11 cellular contexts compared by ENCODE assay signal in genomic region chr1:229370601-229371021, GRCh38. TPM values are rescaled to one million over a fixed set of nuclear protein-coding genes. Genes with fewer than 3 reads are reported as not detected.
A peak's percentile ranks its signal among the peaks of the same experiment; 100 is the strongest.
DNase-seq lines count a peak whose midpoint lies in the region; ATAC-seq and TF ChIP-seq lines count a peak whose summit lies in the region.
"Had no signal": no experiment of that assay in that cellular context is flagged by ENCODE, and none has a peak within 500 bp of the region (broad histone marks: within the 10 kb centered on the region; RNA-seq: fewer than 3 reads in every experiment).

No MANE protein-coding gene starts in this region.

- H3K9me3 ChIP-seq in Karpas-422 (ENCODE audit: low read length): no peaks in the 10 kb centered on the region
- no peaks in the 10 kb centered on the region for H3K9me3 ChIP-seq in OCI-LY1 (ENCODE audit: low read length)

- no peak for ATAC-seq in activated T-cell treated with anti-CD3 and anti-CD28 coated beads, Interleukin-2, amount 50 U/mL, for 4 hours

- H3K4me2 ChIP-seq in Karpas-422 (ENCODE audit: low read depth, low read length, poor library complexity, severe bottlenecking) (peak overlapping the region; percentile 70), OCI-LY1 (ENCODE audit: low read length) (peak overlapping the region; percentile 35; the same call in 1 of the 2 replicates)

- no peak overlapping the region for H2AFZ ChIP-seq in Karpas-422 (ENCODE audit: low read length)
- no peak overlapping the region for H2AFZ ChIP-seq in OCI-LY1 (ENCODE audit: low read length)

- H3K4me1 Mint-ChIP-seq in activated T-cell treated with anti-CD3 and anti-CD28 coated beads, Interleukin-2, amount 50 U/mL, for 4 hours (ENCODE audit: low read depth): no peaks in the 10 kb centered on the region

- peaks cover 5% of the 10 kb centered on the region for H3K27me3 Mint-ChIP-seq in activated T-cell treated with anti-CD3 and anti-CD28 coated beads, Interleukin-2, amount 50 U/mL, for 4 hours (ENCODE audit: low read depth)

- no peaks in the 10 kb centered on the region for H3F3A ChIP-seq in OCI-LY1 (ENCODE audit: insufficient read depth, low read length)

- H3K27ac ChIP-seq in Karpas-422 (ENCODE audit: low read length) (peak overlapping the region; percentile 53), OCI-LY1 (ENCODE audit: low read depth, low read length, poor library complexity, severe bottlenecking) (no peak overlapping the region)

- TF ChIP-seq CTCF in OCI-LY1 (IDR thresholded peaks at IDR 0.05; ENCODE audit: low read length): no peak

- DNase-seq in GDM1 (lab: John Stamatoyannopoulos, UW) (peak; percentile 10), Karpas-422 (peak; percentile 97), medulla oblongata (ENCODE audit: extremely low spot score) (peak; percentile 4), DMS53 (lab: John Stamatoyannopoulos, UW) (no peak), SIG-M5 (lab: John Stamatoyannopoulos, UW) (no peak)
- DNase-seq in central memory CD4-positive, alpha-beta T cell: no peak
- no peak for DNase-seq in activated T-cell treated with anti-CD3 and anti-CD28 coated beads, Interleukin-2, amount 50 U/mL, for 4 hours
- DNase-seq: foreskin melanocyte; IMR-90; stimulated activated CD4-positive, alpha-beta T cell treated with anti-CD3 and anti-CD28 coated beads, Interleukin-12 subunit alpha, Interleukin-12 subunit beta, amount 100 ng/mL, for 4 hours had no signal

- no peaks in the 10 kb centered on the region for H3K79me2 ChIP-seq in Karpas-422 (ENCODE audit: low read length)
- H3K79me2 ChIP-seq in OCI-LY1 (ENCODE audit: insufficient read depth, low read length): no peaks in the 10 kb centered on the region

- H3K4me3 ChIP-seq in Karpas-422 (ENCODE audit: low read length): peak overlapping the region; percentile 45
- H3K4me3 ChIP-seq in OCI-LY1 (ENCODE audit: low read depth, low read length, poor library complexity, severe bottlenecking): peak overlapping the region; percentile 7

- no peaks in the 10 kb centered on the region for H3K9me2 ChIP-seq in Karpas-422 (replicated peaks; ENCODE audit: insufficient read depth, low read length)
- no peaks in the 10 kb centered on the region for H3K9me2 ChIP-seq in OCI-LY1 (ENCODE audit: low read depth, low read length)

- H3K36me3 ChIP-seq in Karpas-422 (ENCODE audit: insufficient read depth, low read length): no peaks in the 10 kb centered on the region
- H3K36me3 ChIP-seq in OCI-LY1 (ENCODE audit: insufficient read depth, low read length): no peaks in the 10 kb centered on the region

- peaks cover 2% of the 10 kb centered on the region for H3K9me3 Mint-ChIP-seq in activated T-cell treated with anti-CD3 and anti-CD28 coated beads, Interleukin-2, amount 50 U/mL, for 4 hours

- H4K20me1 ChIP-seq in Karpas-422 (ENCODE audit: insufficient read depth, low read depth, low read length) (peaks cover 23% of the 10 kb centered on the region), OCI-LY1 (ENCODE audit: insufficient read depth, low read length) (no peaks in the 10 kb centered on the region)

- no peaks in the 10 kb centered on the region for H3K36me3 Mint-ChIP-seq in activated T-cell treated with anti-CD3 and anti-CD28 coated beads, Interleukin-2, amount 50 U/mL, for 4 hours (ENCODE audit: insufficient read depth)

- peaks cover 35% of the 10 kb centered on the region for H3K4me1 ChIP-seq in Karpas-422 (ENCODE audit: low read length)
- H3K4me1 ChIP-seq in OCI-LY1 (ENCODE audit: insufficient read depth, low read length, severe bottlenecking): peaks cover 11% of the 10 kb centered on the region

- H3K27me3 ChIP-seq in Karpas-422 (ENCODE audit: low read length) (peaks cover 3% of the 10 kb centered on the region; the same call in 1 of the 2 replicates), OCI-LY1 (ENCODE audit: insufficient read depth, low read length) (peaks cover 6% of the 10 kb centered on the region; the same call in 1 of the 2 replicates)

- no peak overlapping the region for H3K4me3 Mint-ChIP-seq in activated T-cell treated with anti-CD3 and anti-CD28 coated beads, Interleukin-2, amount 50 U/mL, for 4 hours

- no peak overlapping the region for H3K9ac ChIP-seq in Karpas-422 (ENCODE audit: low read length)
- H3K9ac ChIP-seq in OCI-LY1 (ENCODE audit: low read length): no peak overlapping the region

RNA-seq across cellular contexts. Expression of gene CCSAP, which starts 27.8 kb away (rescaled TPM):
- 0.40 and 1.8 TPM in 2 replicates for total RNA-seq in Karpas-422 (2014; rRNA removed; shearing (Covaris generic); ENCODE audit: low replicate concordance)
- 1 to 10 TPM; 3.1 to 4.1 (median 3.6) TPM for total RNA-seq in activated T-cell treated with anti-CD3 and anti-CD28 coated beads, Interleukin-2, amount 50 U/mL, for 4 hours

Comparison
In these comparisons a context has a peak if more than half of its experiments do, and no peak if none do; other contexts are left out.
1. DNase-seq: peak in GDM1 (single experiment), Karpas-422 (single experiment) and medulla oblongata (single experiment); none in DMS53 (single experiment), central memory CD4-positive, alpha-beta T cell (single experiment), activated T-cell treated with anti-CD3 and anti-CD28 coated beads, Interleukin-2, amount 50 U/mL, for 4 hours (single experiment) and SIG-M5 (single experiment).